In the genomic region with DNA sequence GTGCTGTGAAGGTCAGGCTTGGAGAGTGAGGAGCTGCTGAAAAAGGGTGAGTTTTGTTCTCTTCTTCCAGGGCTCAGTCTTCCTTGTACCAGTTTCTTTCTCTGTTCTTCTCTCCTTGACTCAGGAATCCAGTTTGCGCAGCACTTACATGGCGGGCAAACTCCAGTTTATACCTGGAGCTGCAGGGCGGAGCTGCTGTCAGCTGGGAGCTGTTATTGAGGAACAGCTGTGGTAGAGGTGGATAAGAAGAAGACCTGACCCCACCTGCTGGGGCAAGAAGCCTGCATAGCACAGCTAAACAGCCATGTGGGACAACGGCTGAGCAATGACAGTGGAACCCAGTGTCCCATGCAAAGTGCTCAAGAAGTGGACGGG, we compare ENCODE assay signal across 12 cellular contexts. TPM values are rescaled to one million over a fixed set of nuclear protein-coding genes. Genes with fewer than 3 reads are reported as not detected.
A peak's percentile ranks its signal among the peaks of the same experiment; 100 is the strongest.
DNase-seq lines count a peak whose midpoint lies in the region; ATAC-seq, FAIRE-seq and TF ChIP-seq lines count a peak whose summit lies in the region.
"Had no signal": no experiment of that assay in that cellular context is flagged by ENCODE, and none has a peak within 500 bp of the region (broad histone marks: within the 10 kb centered on the region; RNA-seq: fewer than 3 reads in every experiment).

No MANE protein-coding gene starts in this region.

- no TSS peak for BruUV-seq in endothelial cell of umbilical vein (replicated peaks; lab: Mats Ljungman, UMichigan)

- H3K27me3 Mint-ChIP-seq in osteocyte (ENCODE audit: unreplicated experiment) = no peaks in the 10 kb centered on the region
- H3K27me3 Mint-ChIP-seq in naive thymus-derived CD8-positive, alpha-beta T cell = no peaks in the 10 kb centered on the region
- H3K27me3 Mint-ChIP-seq: activated naive CD8-positive, alpha-beta T cell treated with anti-CD3 and anti-CD28 coated beads, Interleukin-2, amount 10 ng/mL, durations not matched to agents 7 days and 5 days had no signal

- TF ChIP-seq CTCF in AG04450 (IDR thresholded peaks at IDR 0.05; ENCODE audit: low read depth, low read length) (no peak), endothelial cell of umbilical vein (IDR thresholded peaks at IDR 0.05; ENCODE audit: extremely low read depth in 1 of 2, insufficient read depth in 1 of 2, low read depth in 1 of 2, low read length in 2 of 2) (no peak), osteocyte (IDR thresholded peaks at IDR 0.05) (no peak), prostate gland (IDR thresholded peaks at IDR 0.05) (no peak)

- no peak for ATAC-seq in naive thymus-derived CD8-positive, alpha-beta T cell

- H3K36me3 ChIP-seq in KOPT-K1 (ENCODE audit: insufficient read depth, low read length) = peaks cover 64% of the 10 kb centered on the region
- no peaks in the 10 kb centered on the region for H3K36me3 ChIP-seq in endothelial cell of umbilical vein (ENCODE audit: control insufficient read depth in 2 of 2, extremely low read depth in 1 of 2, insufficient read depth in 2 of 2, low read length in 2 of 2)
- H3K36me3 ChIP-seq in prostate gland = no peaks in the 10 kb centered on the region

- H3K9me3 Mint-ChIP-seq in osteocyte (ENCODE audit: unreplicated experiment) = no peaks in the 10 kb centered on the region
- H3K9me3 Mint-ChIP-seq in naive thymus-derived CD8-positive, alpha-beta T cell = no peaks in the 10 kb centered on the region
- H3K9me3 Mint-ChIP-seq: activated naive CD8-positive, alpha-beta T cell treated with anti-CD3 and anti-CD28 coated beads, Interleukin-2, amount 10 ng/mL, durations not matched to agents 7 days and 5 days had no signal

- CTCF ChIA-PET in AG04450 (lab: Charles Lee) = interaction anchor here (1.0 kb wide), 1 partner anchor 23 kb away, joined by 3 read pairs; no protein-coding TSS in a partner anchor
- CTCF ChIA-PET in endothelial cell of umbilical vein (lab: Charles Lee) = interaction anchor here (1.8 kb wide), 1 partner anchor 9 kb away, joined by 9 read pairs; no protein-coding TSS in a partner anchor

- POLR2A ChIA-PET in AG04450 (lab: Yijun Ruan, JAX) = interaction anchor here (0.6 to 2.0 kb wide), 4 partner anchors 9 to 47 kb away, joined by 3 to 6 read pairs (median 4); no protein-coding TSS in a partner anchor
- POLR2A ChIA-PET in endothelial cell of umbilical vein (lab: Charles Lee) = no interaction called here
- POLR2A ChIA-PET in naive thymus-derived CD8-positive, alpha-beta T cell (lab: Charles Lee) = interaction anchor here (0.6 kb wide), 1 partner anchor 21 kb away, joined by 5 read pairs; no protein-coding TSS in a partner anchor

- no peak overlapping the region for H3K9ac ChIP-seq in endothelial cell of umbilical vein (replicated peaks; ENCODE audit: extremely low read depth, insufficient read depth, low read length)

- DNase-seq in AG04450 (ENCODE audit: low read depth, low spot score) (no peak), endothelial cell of umbilical vein (ENCODE audit: low read depth, low spot score) (no peak), osteocyte (ENCODE audit: extremely low spot score, unreplicated experiment) (no peak), NAMALWA (ENCODE audit: low spot score) (no peak), NCI-H510A treated with DMSO at 0.1 percent for 48 hours (lab: John Stamatoyannopoulos, UW) (no peak), prostate gland (ENCODE audit: low spot score) (no peak)
- no peak for DNase-seq in naive thymus-derived CD8-positive, alpha-beta T cell
- DNase-seq: activated naive CD8-positive, alpha-beta T cell treated with anti-CD3 and anti-CD28 coated beads, Interleukin-2, amount 10 ng/mL, durations not matched to agents 7 days and 5 days; NCI-H524 treated with DMSO at 0.1 percent for 48 hours; stimulated activated naive CD4-positive, alpha-beta T cell had no signal

- H3K27ac ChIP-seq in AG04450 (ENCODE audit: low read depth, low read length) = peak overlapping the region; percentile 93
- peak overlapping the region; percentile 77 for H3K27ac ChIP-seq in KOPT-K1 (ENCODE audit: low read depth, low read length, poor library complexity, severe bottlenecking)
- peak overlapping the region; percentile 4 for H3K27ac ChIP-seq in endothelial cell of umbilical vein (ENCODE audit: insufficient read depth, low read depth, low read length)
- no peak overlapping the region for H3K27ac ChIP-seq in prostate gland

- no peaks in the 10 kb centered on the region for H3K27me3 ChIP-seq in AG04450 (ENCODE audit: control insufficient read depth, insufficient read depth, low read length)
- H3K27me3 ChIP-seq in endothelial cell of umbilical vein (ENCODE audit: control insufficient read depth in 2 of 2, insufficient read depth in 2 of 2, low read length in 2 of 2) = no peaks in the 10 kb centered on the region
- no peaks in the 10 kb centered on the region for H3K27me3 ChIP-seq in prostate gland (replicated peaks; ENCODE audit: insufficient read depth)
- H3K27me3 ChIP-seq: neutrophil had no signal

- H3K36me3 Mint-ChIP-seq in osteocyte (ENCODE audit: unreplicated experiment) = peaks cover 3% of the 10 kb centered on the region
- peaks cover 0 to 27% (median 14%) of the 10 kb centered on the region in 3 donors for H3K36me3 Mint-ChIP-seq in naive thymus-derived CD8-positive, alpha-beta T cell

- H3K9me1 ChIP-seq in endothelial cell of umbilical vein (replicated peaks; ENCODE audit: control insufficient read depth, extremely low read depth, insufficient read depth, low read length) = no peaks in the 10 kb centered on the region

- peaks cover 60% of the 10 kb centered on the region for H3K4me1 Mint-ChIP-seq in osteocyte (ENCODE audit: unreplicated experiment)
- H3K4me1 Mint-ChIP-seq in naive thymus-derived CD8-positive, alpha-beta T cell = peaks cover 23 to 71% (median 65%) of the 10 kb centered on the region in 4 donors

- peak overlapping the region; percentile 10; the same call in 1 of the 2 replicates for H3K4me3 ChIP-seq in AG04450 (ENCODE audit: low read depth, low read length)
- H3K4me3 ChIP-seq in endothelial cell of umbilical vein (replicated peaks in 1 of 3; ENCODE audit: insufficient read depth in 1 of 3, low read depth in 1 of 3, low read length in 3 of 3) = no peak overlapping the region
- no peak overlapping the region for H3K4me3 ChIP-seq in prostate gland

- peak overlapping the region; percentile 92 for H3K27ac Mint-ChIP-seq in osteocyte (ENCODE audit: unreplicated experiment)
- peak overlapping the region in 3 of 10 donors; percentile 19 to 38 (median 29) for H3K27ac Mint-ChIP-seq in naive thymus-derived CD8-positive, alpha-beta T cell
- H3K27ac Mint-ChIP-seq: activated naive CD8-positive, alpha-beta T cell treated with anti-CD3 and anti-CD28 coated beads, Interleukin-2, amount 10 ng/mL, durations not matched to agents 7 days and 5 days had no signal

- no peak for FAIRE-seq in endothelial cell of umbilical vein (lab: Jason Lieb, UNC)

- peak overlapping the region; percentile 62 for H3K4me3 Mint-ChIP-seq in osteocyte (ENCODE audit: unreplicated experiment)
- H3K4me3 Mint-ChIP-seq in naive thymus-derived CD8-positive, alpha-beta T cell = no peak overlapping the region
- H3K4me3 Mint-ChIP-seq: activated naive CD8-positive, alpha-beta T cell treated with anti-CD3 and anti-CD28 coated beads, Interleukin-2, amount 10 ng/mL, durations not matched to agents 7 days and 5 days had no signal

- WGBS in prostate gland = 99% methylated on average over 5 of the region's 5 CpGs

- H3K9me3 ChIP-seq in AG04450 (ENCODE audit: control insufficient read depth, insufficient read depth, low read length) (peaks cover 3% of the 10 kb centered on the region; the same call in 1 of the 2 replicates), KOPT-K1 (ENCODE audit: insufficient read depth, low read length, poor library complexity, severe bottlenecking) (no peaks in the 10 kb centered on the region), endothelial cell of umbilical vein (replicated peaks; ENCODE audit: control insufficient read depth, insufficient read depth, low read length) (no peaks in the 10 kb centered on the region), prostate gland (no peaks in the 10 kb centered on the region)
- H3K9me3 ChIP-seq: neutrophil had no signal

- TF ChIP-seq POLR2A in endothelial cell of umbilical vein (IDR thresholded peaks at IDR 0.05; ENCODE audit: low read depth, low read length) = no peak
- no peak for TF ChIP-seq POLR2A in prostate gland (IDR thresholded peaks at IDR 0.05)

- H4K20me1 ChIP-seq in endothelial cell of umbilical vein (replicated peaks; ENCODE audit: control insufficient read depth, extremely low read depth, insufficient read depth, low read length) = no peaks in the 10 kb centered on the region

- intact Hi-C loops in endothelial cell of umbilical vein (cut with micrococcal nuclease) = no loop called here
- intact Hi-C loops in prostate gland (cut with DNase I) = no loop called here

- no peak overlapping the region for H2AFZ ChIP-seq in endothelial cell of umbilical vein (ENCODE audit: low read depth, low read length)

- H3K4me2 ChIP-seq in endothelial cell of umbilical vein (ENCODE audit: insufficient read depth, low read length) = no peak overlapping the region

- dilution Hi-C loops in endothelial cell of umbilical vein (cut with MboI; ENCODE audit: extremely low pct_ligation_motif_present, low sequenced_read_pairs) = no loop called here

- peaks cover 6% of the 10 kb centered on the region for H3K79me2 ChIP-seq in endothelial cell of umbilical vein (ENCODE audit: control insufficient read depth, insufficient read depth, low read length)

- H3K4me1 ChIP-seq in endothelial cell of umbilical vein (ENCODE audit: control insufficient read depth, extremely low read depth, insufficient read depth, low read length) (peaks cover 10% of the 10 kb centered on the region), prostate gland (replicated peaks) (no peaks in the 10 kb centered on the region)

TF ChIP-seq in endothelial cell of umbilical vein, 7 proteins besides CTCF, POLR2A, EP300 and RAD21 (continues in another document):
- TF ChIP-seq, protein P1, sequence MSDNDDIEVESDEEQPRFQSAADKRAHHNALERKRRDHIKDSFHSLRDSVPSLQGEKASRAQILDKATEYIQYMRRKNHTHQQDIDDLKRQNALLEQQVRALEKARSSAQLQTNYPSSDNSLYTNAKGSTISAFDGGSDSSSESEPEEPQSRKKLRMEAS (IDR thresholded peaks at IDR 0.05; ENCODE audit: insufficient read depth, insufficient read length) = no peak

RNA-seq across cellular contexts. Expression of gene GALNT2, which starts 46.2 kb away (rescaled TPM):
- polyA plus RNA-seq in AG04450 (2011; rRNA removed) (119 and 121 TPM in 2 replicates), endothelial cell of umbilical vein (51.8 and 56.3 TPM in 2 replicates)
- 96.5 and 108 TPM in 2 replicates for polyA minus RNA-seq in AG04450 (2011; rRNA and poly(A)+ RNA removed)
- total RNA-seq in endothelial cell of umbilical vein (71.7 and 77.5 TPM in 2 replicates), osteocyte (149 TPM in 2 replicates), prostate gland (100 to 1,000 TPM in 1 of 2 donors, 10 to 100 TPM in 1; 34.1 to 125 TPM)
- polyA plus RNA-seq in endothelial cell of umbilical vein (2011; cell fraction: cytosol; rRNA removed) = 56.8 and 62.3 TPM in 2 replicates
- 52.3 and 56.6 TPM in 2 replicates for polyA plus RNA-seq in endothelial cell of umbilical vein (2011; cell fraction: nucleus; rRNA removed)
- 90.9 and 108 TPM in 2 replicates for polyA plus RNA-seq in endothelial cell of umbilical vein (2012)
- polyA minus RNA-seq in endothelial cell of umbilical vein = 62.0 and 63.0 TPM in 2 replicates
- polyA minus RNA-seq in endothelial cell of umbilical vein (2011; cell fraction: cytosol; rRNA and poly(A)+ RNA removed) = 93.1 TPM
- 36.9 and 38.8 TPM in 2 replicates for polyA minus RNA-seq in endothelial cell of umbilical vein (2011; cell fraction: nucleus; rRNA and poly(A)+ RNA removed)
- 10 to 100 TPM; 20.6 to 22.2 TPM for total RNA-seq in naive thymus-derived CD8-positive, alpha-beta T cell
- polyA plus RNA-seq in naive thymus-derived CD8-positive, alpha-beta T cell = 10 to 100 TPM; 10.7 to 15.3 (median 11.0) TPM

Comparison
In these comparisons a context has a peak if more than half of its experiments do, and no peak if none do; other contexts are left out.
1. H3K27ac ChIP-seq: peak in AG04450 (single experiment), KOPT-K1 (single experiment) and endothelial cell of umbilical vein (single experiment); none in prostate gland (0 of 2).